1 cellular context compared by ENCODE assay signal in the genomic region with DNA sequence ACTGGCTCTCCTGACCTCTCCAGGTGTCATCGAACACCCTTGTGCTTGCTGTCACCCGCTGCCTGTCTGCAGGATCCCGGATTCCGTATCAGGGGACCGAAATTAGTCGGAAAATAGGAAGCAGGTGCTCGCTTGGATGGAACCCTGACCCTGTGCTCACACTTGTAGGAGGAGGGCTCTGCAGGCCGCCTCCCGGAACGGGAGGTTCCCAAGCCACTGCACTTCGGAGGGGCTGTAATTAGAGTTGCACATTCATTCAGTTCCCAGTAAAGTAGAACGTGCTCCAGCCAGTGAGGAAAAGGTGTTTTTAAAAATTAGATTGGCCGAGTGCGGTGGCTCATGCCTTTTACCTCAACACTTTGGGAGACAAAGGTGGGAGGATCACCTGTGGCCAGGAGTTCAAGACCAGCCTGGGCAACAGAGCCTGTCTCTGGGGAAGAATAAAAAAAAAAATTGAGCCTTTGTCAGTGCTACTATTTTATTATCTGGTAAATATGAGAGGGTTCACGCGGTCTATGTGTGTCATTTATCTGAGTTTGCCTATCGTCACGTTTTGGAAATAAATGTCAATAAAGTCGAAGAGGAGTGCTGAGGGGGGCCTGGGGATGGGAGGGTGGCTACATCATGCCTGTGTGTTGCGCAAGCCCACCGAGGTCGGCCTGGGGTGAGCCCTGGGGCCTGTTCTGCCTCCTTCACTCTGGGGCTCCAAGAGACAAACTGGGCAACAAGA.
A peak's percentile ranks its signal among the peaks of the same experiment; 100 is the strongest.
TF ChIP-seq lines count a peak whose summit lies in the region.

No MANE protein-coding gene starts in this region.

TF ChIP-seq in IMR-90, 13 proteins besides CTCF, POLR2A, EP300 and RAD21:
- TF ChIP-seq NFE2L2 (IDR thresholded peaks at IDR 0.05; ENCODE audit: low read depth, low read length) (no peak), RFX5 (IDR thresholded peaks at IDR 0.05; ENCODE audit: low read depth, low read length) (no peak), CEBPB (IDR thresholded peaks at IDR 0.05; ENCODE audit: low read depth, low read length) (peak; percentile 88), SMC3 (IDR thresholded peaks at IDR 0.05; ENCODE audit: low read depth, low read length) (no peak), CHD1 (IDR thresholded peaks at IDR 0.05; ENCODE audit: low read depth, low read length) (no peak)
- TF ChIP-seq, protein P1, sequence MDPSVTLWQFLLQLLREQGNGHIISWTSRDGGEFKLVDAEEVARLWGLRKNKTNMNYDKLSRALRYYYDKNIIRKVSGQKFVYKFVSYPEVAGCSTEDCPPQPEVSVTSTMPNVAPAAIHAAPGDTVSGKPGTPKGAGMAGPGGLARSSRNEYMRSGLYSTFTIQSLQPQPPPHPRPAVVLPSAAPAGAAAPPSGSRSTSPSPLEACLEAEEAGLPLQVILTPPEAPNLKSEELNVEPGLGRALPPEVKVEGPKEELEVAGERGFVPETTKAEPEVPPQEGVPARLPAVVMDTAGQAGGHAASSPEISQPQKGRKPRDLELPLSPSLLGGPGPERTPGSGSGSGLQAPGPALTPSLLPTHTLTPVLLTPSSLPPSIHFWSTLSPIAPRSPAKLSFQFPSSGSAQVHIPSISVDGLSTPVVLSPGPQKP (IDR thresholded peaks at IDR 0.05; ENCODE audit: borderline replicate concordance, low read depth, low read length): no peak
TF ChIP-seq in IMR-90: peak in this region for 1.
